Comparison of ENCODE assay signal across 23 cellular contexts in genomic region chr18:64416990-64417389, GRCh38.
"Had no signal": no experiment of that assay in that cellular context is flagged by ENCODE, and none has a peak within 500 bp of the region (broad histone marks: within the 10 kb centered on the region; RNA-seq: fewer than 3 reads in every experiment).

No MANE protein-coding gene starts in this region.

- H3K27ac ChIP-seq: epithelial cell of prostate, esophagus muscularis mucosa, gastrocnemius medialis, heart right ventricle, neutrophil, right atrium auricular region, sigmoid colon, skin epidermis, testis, tibial nerve, upper lobe of right lung, vagina had no signal

- DNase-seq: effector memory CD4-positive, alpha-beta T cell; gastrocnemius medialis; heart right ventricle; hypothalamus; kidney glomerular epithelial cell; naive thymus-derived CD4-positive, alpha-beta T cell; nephron progenitor cell; posterior cingulate gyrus; sigmoid colon; stimulated activated CD4-positive, alpha-beta T cell treated with anti-CD3 and anti-CD28 coated beads, Interleukin-2, amount 100 ng/mL, for 24 hours; stimulated activated CD4-positive, alpha-beta T cell treated with anti-CD3 and anti-CD28 coated beads, Interleukin-4, amount 100 ng/mL, for 4 hours; stimulated activated naive B cell treated with anti-CD40 and anti-IgM and Interleukin-4, amounts not matched to agents 10 μg/mL and 1 μg/mL and 100 μg/mL, for 72 hours; stimulated activated naive CD8-positive, alpha-beta T cell treated with anti-CD3 and anti-CD28 coated beads, Interleukin-15, amount 100 ng/mL, for 72 hours; testis; upper lobe of right lung had no signal

- H3K4me1 ChIP-seq: esophagus muscularis mucosa, gastrocnemius medialis, heart right ventricle, right atrium auricular region, sigmoid colon, testis, tibial nerve, upper lobe of right lung, vagina had no signal

- H3K36me3 ChIP-seq: esophagus muscularis mucosa, gastrocnemius medialis, heart right ventricle, neutrophil, right atrium auricular region, sigmoid colon, tibial nerve, upper lobe of right lung, vagina had no signal

- H3K9me3 ChIP-seq: esophagus muscularis mucosa, gastrocnemius medialis, heart right ventricle, neutrophil, right atrium auricular region, sigmoid colon, testis, tibial nerve, upper lobe of right lung, vagina had no signal

- FAIRE-seq: islet of Langerhans had no signal

- H3K4me3 ChIP-seq: esophagus muscularis mucosa, gastrocnemius medialis, heart right ventricle, right atrium auricular region, sigmoid colon, skin epidermis, testis, tibial nerve, upper lobe of right lung, vagina had no signal

- H3K27me3 ChIP-seq: esophagus muscularis mucosa, gastrocnemius medialis, heart right ventricle, neutrophil, right atrium auricular region, sigmoid colon, testis, tibial nerve, upper lobe of right lung, vagina had no signal
